In genomic region chr12:1612196-1612595, GRCh38 we compare ENCODE assay signal across 15 cellular contexts. TPM values are rescaled to one million over a fixed set of nuclear protein-coding genes. Genes with fewer than 3 reads are reported as not detected.
DNase-seq lines count a peak whose midpoint lies in the region; TF ChIP-seq lines count a peak whose summit lies in the region.
"Had no signal": no experiment of that assay in that cellular context is flagged by ENCODE, and none has a peak within 500 bp of the region (broad histone marks: within the 10 kb centered on the region; RNA-seq: fewer than 3 reads in every experiment).

No MANE protein-coding gene starts in this region.

- 62% methylated on average over 9 of the region's 9 CpGs for WGBS in hepatocyte (ENCODE audit: low lambda C conversion rate, missing lambda C conversion rate)
- WGBS in thymus, result 94% methylated on average over 9 of the region's 9 CpGs

- H3K4me1 ChIP-seq in hepatocyte (ENCODE audit: insufficient read depth), result no peaks in the 10 kb centered on the region
- H3K4me1 ChIP-seq in thymus (ENCODE audit: control insufficient read depth, insufficient read depth, low read length), result peaks cover 2% of the 10 kb centered on the region

- H2AFZ ChIP-seq in hepatocyte, result no peak overlapping the region

- intact Hi-C loops in dorsolateral prefrontal cortex (cut with DNase I), result no loop called here

- H3K79me2 ChIP-seq in hepatocyte, result no peaks in the 10 kb centered on the region

- TF ChIP-seq CTCF in brain microvascular endothelial cell (IDR thresholded peaks at IDR 0.05; ENCODE audit: low read depth, low read length, missing control alignments), result no peak
- no peak for TF ChIP-seq CTCF in hepatocyte (IDR thresholded peaks at IDR 0.05; ENCODE audit: poor library complexity)
- TF ChIP-seq CTCF in dorsolateral prefrontal cortex (IDR thresholded peaks at IDR 0.05 in 54 of 56, conservative IDR thresholded peaks at IDR 0.05 in 2 of 56; ENCODE audit: low read depth in 1 of 56, partially characterized antibody in 56 of 56), result no peak

- no peaks in the 10 kb centered on the region for H3K9me2 ChIP-seq in hepatocyte (replicated peaks; ENCODE audit: insufficient read depth)

- DNase-seq in M059J (ENCODE audit: low read depth), result peak; percentile 26
- no peak for DNase-seq in brain microvascular endothelial cell
- no peak for DNase-seq in hepatocyte (ENCODE audit: low spot score)
- no peak for DNase-seq in dorsolateral prefrontal cortex
- no peak for DNase-seq in HuH-7 (ENCODE audit: low spot score)
- no peak for DNase-seq in SHP77 treated with DMSO at 0.1 percent for 48 hours (lab: John Stamatoyannopoulos, UW)
- DNase-seq: activated CD4-positive, alpha-beta T cell treated with anti-CD3 and anti-CD28 coated beads for 36 hours; activated naive CD8-positive, alpha-beta T cell treated with anti-CD3 and anti-CD28 coated beads, Interleukin-2, amount 50 U/mL, for 24 hours; activated T-cell treated with anti-CD3 and anti-CD28 coated beads, Interleukin-2, amount 50 U/mL, for 1 hour; NCI-H1930; NCI-H748 treated with DMSO at 0.1 percent for 48 hours; RPMI8226; stimulated activated CD4-positive, alpha-beta T cell treated with anti-CD3 and anti-CD28 coated beads, Interleukin-1b, Interleukin-23, amount 100 ng/mL, for 48 hours; tibial artery had no signal

- in situ Hi-C loops in brain microvascular endothelial cell (cut with HindIII; ENCODE audit: low pct_ligation_motif_present, low sequenced_read_pairs), result no loop called here

- H3K27ac ChIP-seq in brain microvascular endothelial cell (peak overlapping the region; percentile 17), hepatocyte (no peak overlapping the region), thymus (ENCODE audit: low read depth) (peak overlapping the region; percentile 10), dorsolateral prefrontal cortex (peak overlapping the region in 1 of 59 donors; percentile 46)
- H3K27ac ChIP-seq: tibial artery had no signal

- H3K27me3 ChIP-seq in brain microvascular endothelial cell (replicated peaks) (no peaks in the 10 kb centered on the region), hepatocyte (no peaks in the 10 kb centered on the region), thymus (ENCODE audit: control insufficient read depth, insufficient read depth) (no peaks in the 10 kb centered on the region), dorsolateral prefrontal cortex (no peaks in the 10 kb centered on the region)
- H3K27me3 ChIP-seq: tibial artery had no signal

- H3K4me3 ChIP-seq in brain microvascular endothelial cell (ENCODE audit: low read depth, low read length), result peak overlapping the region; percentile 29
- no peak overlapping the region for H3K4me3 ChIP-seq in hepatocyte
- no peak overlapping the region for H3K4me3 ChIP-seq in thymus (ENCODE audit: low read length)
- H3K4me3 ChIP-seq in dorsolateral prefrontal cortex, result peak overlapping the region in 22 of 59 donors; percentile 2 to 37 (median 17)
- H3K4me3 ChIP-seq: tibial artery had no signal

- no peaks in the 10 kb centered on the region for H3K9me3 ChIP-seq in hepatocyte (ENCODE audit: low read depth)
- no peaks in the 10 kb centered on the region for H3K9me3 ChIP-seq in thymus (ENCODE audit: control insufficient read depth)
- H3K9me3 ChIP-seq: tibial artery had no signal

- peak overlapping the region; percentile 6 for H3K4me2 ChIP-seq in hepatocyte

- no peaks in the 10 kb centered on the region for H4K20me1 ChIP-seq in hepatocyte (ENCODE audit: insufficient read depth, poor library complexity, severe bottlenecking)

- H3K36me3 ChIP-seq in brain microvascular endothelial cell (replicated peaks), result no peaks in the 10 kb centered on the region
- no peaks in the 10 kb centered on the region for H3K36me3 ChIP-seq in hepatocyte (replicated peaks; ENCODE audit: insufficient read depth, low read depth)
- H3K36me3 ChIP-seq in thymus (ENCODE audit: control insufficient read depth, insufficient read depth), result no peaks in the 10 kb centered on the region
- H3K36me3 ChIP-seq: tibial artery had no signal

RNA-seq across cellular contexts. Expression of gene WNT5B, which starts 16.8 kb away (rescaled TPM):
- total RNA-seq in M059J (2014; rRNA removed; shearing (Covaris generic)), result 25.5 and 43.5 TPM in 2 replicates
- 16.6 and 19.9 TPM in 2 replicates for total RNA-seq in hepatocyte
- 35.3 and 46.7 TPM in 2 replicates for polyA plus RNA-seq in hepatocyte
- 4.1 TPM for polyA plus RNA-seq in thymus
- 1 to 10 TPM; 2.2 to 9.3 (median 5.1) TPM for total RNA-seq in dorsolateral prefrontal cortex
- total RNA-seq: activated CD4-positive, alpha-beta T cell treated with anti-CD3 and anti-CD28 coated beads for 36 hours had no signal

RNA-seq across cellular contexts. Expression of gene FBXL14, which starts 17.8 kb away (rescaled TPM):
- 7.9 and 9.6 TPM in 2 replicates for total RNA-seq in M059J (2014; rRNA removed; shearing (Covaris generic))
- total RNA-seq in hepatocyte (8.6 and 13.5 TPM in 2 replicates), dorsolateral prefrontal cortex (10 to 100 TPM; 26.6 to 73.6 (median 35.7) TPM)
- polyA plus RNA-seq in hepatocyte (10.7 and 11.7 TPM in 2 replicates), thymus (7.6 TPM)
